8 cellular contexts compared by ENCODE assay signal in the genomic region with DNA sequence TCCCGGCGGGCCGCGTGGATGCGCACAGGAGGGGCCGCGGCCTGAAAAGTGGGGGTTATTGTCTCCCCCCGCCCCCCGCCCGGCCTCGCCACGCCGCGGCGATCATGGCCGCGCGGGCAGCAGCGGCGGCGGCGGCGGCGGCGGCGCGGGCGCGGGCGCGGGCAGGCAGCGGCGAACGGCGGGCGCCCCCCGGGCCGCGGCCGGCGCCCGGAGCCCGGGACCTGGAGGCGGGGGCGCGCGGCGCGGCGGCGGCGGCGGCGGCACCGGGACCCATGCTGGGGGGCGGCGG. TPM values are rescaled to one million over a fixed set of nuclear protein-coding genes. Genes with fewer than 3 reads are reported as not detected.
DNase-seq lines count a peak whose midpoint lies in the region; ATAC-seq and TF ChIP-seq lines count a peak whose summit lies in the region.

No MANE protein-coding gene starts in this region.

- H3K27me3 Mint-ChIP-seq in CD4-positive, alpha-beta T cell: no peaks in the 10 kb centered on the region
- H3K27me3 Mint-ChIP-seq in natural killer cell treated with Interleukin-12 subunit alpha and Interleukin-12 subunit beta and Interleukin-15 and Interleukin-18, amount 100 ng/mL, for 72 hours: no peaks in the 10 kb centered on the region

- H3K4me3 Mint-ChIP-seq in CD4-positive, alpha-beta T cell: peak overlapping the region; percentile 95
- H3K4me3 Mint-ChIP-seq in natural killer cell treated with Interleukin-12 subunit alpha and Interleukin-12 subunit beta and Interleukin-15 and Interleukin-18, amount 100 ng/mL, for 72 hours: peak overlapping the region; percentile 90

- peaks cover 26% of the 10 kb centered on the region for H3K36me3 Mint-ChIP-seq in CD4-positive, alpha-beta T cell (ENCODE audit: low read depth)
- peaks cover 6% of the 10 kb centered on the region for H3K36me3 Mint-ChIP-seq in natural killer cell treated with Interleukin-12 subunit alpha and Interleukin-12 subunit beta and Interleukin-15 and Interleukin-18, amount 100 ng/mL, for 72 hours

- TF ChIP-seq CTCF in CD4-positive, alpha-beta T cell (IDR thresholded peaks at IDR 0.05): no peak

- H3K27me3 ChIP-seq in CD4-positive, alpha-beta T cell (ENCODE audit: control insufficient read depth, insufficient read depth, low read length): no peaks in the 10 kb centered on the region

- no peak for ATAC-seq in CD4-positive, alpha-beta T cell (ENCODE audit: poor library complexity)
- peak; percentile 6 for ATAC-seq in HG03571 (IDR thresholded peaks at IDR 0.05; ENCODE audit: unreplicated experiment)
- no peak for ATAC-seq in natural killer cell treated with Interleukin-12 subunit alpha and Interleukin-12 subunit beta and Interleukin-15 and Interleukin-18, amount 100 ng/mL, for 72 hours
- no peak for ATAC-seq in GM18868 (IDR thresholded peaks at IDR 0.05; ENCODE audit: unreplicated experiment)
- no peak for ATAC-seq in GM18858 (IDR thresholded peaks at IDR 0.05; ENCODE audit: unreplicated experiment)

- CTCF ChIA-PET in CD4-positive, alpha-beta T cell (lab: Charles Lee): interaction anchor here (1.0 to 3.0 kb wide), 3 partner anchors 9 to 244 kb away, joined by 3 to 12 read pairs (median 6); no protein-coding TSS in a partner anchor

- peaks cover 51% of the 10 kb centered on the region for H3K4me1 Mint-ChIP-seq in CD4-positive, alpha-beta T cell (ENCODE audit: low read depth)
- peaks cover 31 to 40% of the 10 kb centered on the region in 2 donors for H3K4me1 Mint-ChIP-seq in natural killer cell treated with Interleukin-12 subunit alpha and Interleukin-12 subunit beta and Interleukin-15 and Interleukin-18, amount 100 ng/mL, for 72 hours (ENCODE audit: low read depth in 2 of 2)

- intact Hi-C loops in CD4-positive, alpha-beta T cell (cut with DNase I, micrococcal nuclease): loop anchor here (1.0 to 10.0 kb wide), 8 partner anchors 90 to 1465 kb away; a partner anchor contains a TSS

- no peaks in the 10 kb centered on the region for H3K9me3 ChIP-seq in CD4-positive, alpha-beta T cell (ENCODE audit: control insufficient read depth, low read length)

- H3K27ac ChIP-seq in CD4-positive, alpha-beta T cell (ENCODE audit: low read depth, low read length): peak overlapping the region; percentile 83
- H3K27ac ChIP-seq in cingulate gyrus (ENCODE audit: low read depth, low read length): peak overlapping the region; percentile 96

- no peak for DNase-seq in CD4-positive, alpha-beta T cell
- DNase-seq in natural killer cell treated with Interleukin-12 subunit alpha and Interleukin-12 subunit beta and Interleukin-15 and Interleukin-18, amount 100 ng/mL, for 72 hours (ENCODE audit: low spot score): no peak
- no peak for DNase-seq in stimulated activated CD4-positive, alpha-beta T cell treated with anti-CD3 and anti-CD28 coated beads, Interleukin-12 subunit alpha, Interleukin-12 subunit beta, amount 100 ng/mL, for 4 hours
- DNase-seq in activated CD4-positive, alpha-beta T cell treated with anti-CD3 and anti-CD28 coated beads for 1 hour: no peak

- peak overlapping the region; percentile 97 for H3K27ac Mint-ChIP-seq in CD4-positive, alpha-beta T cell
- H3K27ac Mint-ChIP-seq in natural killer cell treated with Interleukin-12 subunit alpha and Interleukin-12 subunit beta and Interleukin-15 and Interleukin-18, amount 100 ng/mL, for 72 hours: peak overlapping the region; percentile 93 to 94

- H3K9me3 Mint-ChIP-seq in CD4-positive, alpha-beta T cell: no peaks in the 10 kb centered on the region
- no peaks in the 10 kb centered on the region for H3K9me3 Mint-ChIP-seq in natural killer cell treated with Interleukin-12 subunit alpha and Interleukin-12 subunit beta and Interleukin-15 and Interleukin-18, amount 100 ng/mL, for 72 hours

- POLR2A ChIA-PET in CD4-positive, alpha-beta T cell (lab: Charles Lee): interaction anchor here (0.6 to 6.6 kb wide), 21 partner anchors 8 to 1462 kb away, joined by 3 to 141 read pairs (median 4); no protein-coding TSS in a partner anchor

RNA-seq across cellular contexts. Expression of a gene that starts 0.3 kb away (rescaled TPM):
- total RNA-seq in CD4-positive, alpha-beta T cell: 100 to 1,000 TPM; 120 to 125 TPM
- 100 to 1,000 TPM in 1 of 2 donors, 10 to 100 TPM in 1; 92.3 to 129 TPM for total RNA-seq in natural killer cell treated with Interleukin-12 subunit alpha and Interleukin-12 subunit beta and Interleukin-15 and Interleukin-18, amount 100 ng/mL, for 72 hours
